In the genomic region with DNA sequence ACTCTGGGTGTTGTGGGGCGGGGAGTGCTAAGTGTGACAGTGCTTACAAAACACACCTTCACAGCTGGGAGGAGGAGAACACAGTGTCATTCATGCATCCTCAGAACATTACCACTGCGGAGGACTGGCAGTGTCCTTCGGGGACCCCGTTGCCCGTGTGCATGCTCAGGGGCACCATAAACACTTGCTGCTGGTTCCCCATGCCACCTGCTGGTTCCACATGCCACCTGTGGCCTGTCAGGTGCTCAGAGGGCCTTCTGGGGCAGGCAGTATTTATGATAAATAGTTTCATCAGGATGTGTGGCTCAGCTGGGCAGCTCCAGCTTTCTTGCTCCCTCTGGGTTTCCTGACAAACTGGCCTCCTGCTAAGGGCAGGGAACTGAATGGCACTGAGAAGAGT, we compare ENCODE assay signal across 17 cellular contexts. TPM values are rescaled to one million over a fixed set of nuclear protein-coding genes. Genes with fewer than 3 reads are reported as not detected.
DNase-seq lines count a peak whose midpoint lies in the region; ATAC-seq and TF ChIP-seq lines count a peak whose summit lies in the region.
"Had no signal": no experiment of that assay in that cellular context is flagged by ENCODE, and none has a peak within 500 bp of the region (broad histone marks: within the 10 kb centered on the region; RNA-seq: fewer than 3 reads in every experiment).

No MANE protein-coding gene starts in this region.

- TF ChIP-seq POLR2A in esophagus muscularis mucosa (IDR thresholded peaks at IDR 0.05; ENCODE audit: low read depth), result no peak

- intact Hi-C loops in heart right ventricle (cut with DNase I), result loop anchor here in 5 of 10 donors (5.0 to 10.0 kb wide), 4 partner anchors 63 to 215 kb away; no protein-coding TSS in a partner anchor
- intact Hi-C loops in Right ventricle myocardium inferior (cut with DNase I), result loop anchor here (5.0 kb wide), 3 partner anchors 98 to 213 kb away; no protein-coding TSS in a partner anchor
- intact Hi-C loops in esophagus muscularis mucosa (cut with DNase I), result loop anchor here (10.0 kb wide), 2 partner anchors 115 to 215 kb away; no protein-coding TSS in a partner anchor
- intact Hi-C loops in psoas muscle (cut with DNase I), result no loop called here

- H3K27me3 ChIP-seq in heart right ventricle (no peaks in the 10 kb centered on the region), esophagus muscularis mucosa (no peaks in the 10 kb centered on the region), psoas muscle (ENCODE audit: insufficient read depth in 3 of 3, low read length in 2 of 3) (no peaks in the 10 kb centered on the region)

- peaks cover 28 to 82% (median 66%) of the 10 kb centered on the region in 9 donors for H3K4me1 ChIP-seq in heart right ventricle
- H3K4me1 ChIP-seq in esophagus muscularis mucosa, result peaks cover 60 to 81% (median 75%) of the 10 kb centered on the region in 4 donors
- H3K4me1 ChIP-seq in psoas muscle, result peaks cover 46% of the 10 kb centered on the region
- H3K4me1 ChIP-seq: A549 had no signal

- no peaks in the 10 kb centered on the region for H3K9me3 ChIP-seq in heart right ventricle
- H3K9me3 ChIP-seq in esophagus muscularis mucosa, result no peaks in the 10 kb centered on the region
- no peaks in the 10 kb centered on the region for H3K9me3 ChIP-seq in psoas muscle
- H3K9me3 ChIP-seq: A549, HAP-1 had no signal

- H3K4me3 ChIP-seq in heart right ventricle, result no peak overlapping the region
- no peak overlapping the region for H3K4me3 ChIP-seq in esophagus muscularis mucosa
- H3K4me3 ChIP-seq in psoas muscle, result no peak overlapping the region
- H3K4me3 ChIP-seq: A549, HAP-1 had no signal

- no peak for TF ChIP-seq EP300 in esophagus muscularis mucosa (IDR thresholded peaks at IDR 0.05)

- no peak for TF ChIP-seq CTCF in heart right ventricle (IDR thresholded peaks at IDR 0.05)
- no peak for TF ChIP-seq CTCF in esophagus muscularis mucosa (IDR thresholded peaks at IDR 0.05)
- TF ChIP-seq CTCF in psoas muscle (IDR thresholded peaks at IDR 0.05), result no peak

- H3K27ac ChIP-seq in heart right ventricle (peak overlapping the region; percentile 36 to 86 (median 68)), esophagus muscularis mucosa (replicated peaks in 1 of 4) (peak overlapping the region; percentile 38 to 65 (median 55)), psoas muscle (no peak overlapping the region)
- H3K27ac ChIP-seq: A549 had no signal

- DNase-seq in heart right ventricle (no peak), Right ventricle myocardium inferior (ENCODE audit: missing footprints) (no peak), esophagus muscularis mucosa (ENCODE audit: extremely low spot score) (no peak), psoas muscle (no peak), 8988T (no peak), NCI-H524 (lab: John Stamatoyannopoulos, UW) (no peak)
- DNase-seq: COR-L47; NCI-H1417; NCI-H2029 treated with DMSO at 0.1 percent for 48 hours; NCI-H526 treated with DMSO at 0.1 percent for 48 hours; NK-92 treated with Interleukin-12 subunit alpha and Interleukin-12 subunit beta, amount 100 ng/mL, for 24 hours; OCI-M1; RPMI8226 had no signal

- WGBS in heart right ventricle, 2 donors, result 81 to 91% methylated on average over 5 of the region's 5 CpGs
- 95% methylated on average over 5 of the region's 5 CpGs for WGBS in esophagus muscularis mucosa
- 64 to 85% (median 65%) methylated on average over 5 of the region's 5 CpGs for WGBS in psoas muscle, 3 donors

- ATAC-seq in heart right ventricle, result peak in 2 of 8 donors; percentile 11 to 29
- no peak for ATAC-seq in Right ventricle myocardium inferior
- peak; percentile 15 to 39 (median 32) for ATAC-seq in psoas muscle
- ATAC-seq in HG02885 (IDR thresholded peaks at IDR 0.05; ENCODE audit: poor library complexity, unreplicated experiment), result no peak
- no peak for ATAC-seq in HG03045 (IDR thresholded peaks at IDR 0.05; ENCODE audit: unreplicated experiment)
- ATAC-seq: A549 had no signal

- no peaks in the 10 kb centered on the region for H3K36me3 ChIP-seq in heart right ventricle
- H3K36me3 ChIP-seq in esophagus muscularis mucosa, result peaks cover 0 to 3% (median 1%) of the 10 kb centered on the region in 4 donors
- no peaks in the 10 kb centered on the region for H3K36me3 ChIP-seq in psoas muscle (ENCODE audit: insufficient read depth in 1 of 2, low read depth in 1 of 2)
- H3K36me3 ChIP-seq: HAP-1 had no signal

RNA-seq across cellular contexts. Expression of a gene that starts 32.1 kb away (rescaled TPM):
- total RNA-seq in heart right ventricle (10 to 100 TPM; 61.9 to 90.9 (median 82.2) TPM), Right ventricle myocardium inferior (71.2 TPM), esophagus muscularis mucosa (100 to 1,000 TPM in 3 of 4 donors, 10 to 100 TPM in 1; 81.8 to 128 (median 104) TPM), psoas muscle (10 to 100 TPM; 29.0 to 47.8 (median 35.9) TPM)
- polyA plus RNA-seq in heart right ventricle (10 to 100 TPM; 13.0 to 18.3 TPM), psoas muscle (10 to 100 TPM in 2 of 3 donors, 1 to 10 TPM in 1; 9.8 to 13.2 (median 10.4) TPM)

Comparison
In these comparisons a context has a peak if more than half of its experiments do, and no peak if none do; other contexts are left out.
1. ATAC-seq: peak in psoas muscle (4 of 4); none in Right ventricle myocardium inferior (single experiment), HG02885 (single experiment) and HG03045 (single experiment).
2. intact Hi-C loops: an anchor here in Right ventricle myocardium inferior (5.0 kb wide) and esophagus muscularis mucosa (10.0 kb wide); none called in psoas muscle.